In genomic region chr20:44056010-44056698, GRCh38 we compare ENCODE assay signal across 8 cellular contexts.
DNase-seq lines count a peak whose midpoint lies in the region; ATAC-seq and TF ChIP-seq lines count a peak whose summit lies in the region.

No MANE protein-coding gene starts in this region.

- intact Hi-C loops in mucosa of descending colon (cut with DNase I, micrococcal nuclease), result no loop called here

- H3K27ac Mint-ChIP-seq in HFFc6, result no peak overlapping the region

- H3K4me3 Mint-ChIP-seq in HFFc6, result no peak overlapping the region

- no peak for DNase-seq in HFFc6
- DNase-seq in T follicular helper cell (ENCODE audit: low read depth), result peak; percentile 56
- peak; percentile 46 for DNase-seq in central memory CD4-positive, alpha-beta T cell
- DNase-seq in mucosa of descending colon, result peak in 1 of 3 donors; percentile 44

- H3K4me1 Mint-ChIP-seq in HFFc6 (ENCODE audit: low read depth), result peaks cover 8% of the 10 kb centered on the region

- H3K27ac ChIP-seq in C4-2B, result no peak overlapping the region

- no peak overlapping the region for H3K4me3 ChIP-seq in mucosa of descending colon

- H3K27me3 Mint-ChIP-seq in HFFc6 (ENCODE audit: insufficient read depth), result peaks cover 1% of the 10 kb centered on the region

- peak; percentile 57 for ATAC-seq in mucosa of descending colon
- no peak for ATAC-seq in HG03135 (IDR thresholded peaks at IDR 0.05; ENCODE audit: unreplicated experiment)
- ATAC-seq in GM21737 (IDR thresholded peaks at IDR 0.05; ENCODE audit: unreplicated experiment), result no peak
- ATAC-seq in HG03432 (IDR thresholded peaks at IDR 0.05; ENCODE audit: unreplicated experiment), result no peak

- H3K4me1 ChIP-seq in mucosa of descending colon (ENCODE audit: low read depth), result no peaks in the 10 kb centered on the region

- no peaks in the 10 kb centered on the region for H3K9me3 ChIP-seq in mucosa of descending colon

- peak; percentile 51 for TF ChIP-seq CTCF in C4-2B (conservative IDR thresholded peaks at IDR 0.05)
- peak; percentile 53 for TF ChIP-seq CTCF in HFFc6 (IDR thresholded peaks at IDR 0.05)
- TF ChIP-seq CTCF in mucosa of descending colon (IDR thresholded peaks at IDR 0.05), result peak; percentile 17

- no peaks in the 10 kb centered on the region; the same call in 1 of the 2 replicates for H3K9me3 Mint-ChIP-seq in HFFc6

- H3K36me3 ChIP-seq in mucosa of descending colon (ENCODE audit: low read depth), result no peaks in the 10 kb centered on the region

- H3K36me3 Mint-ChIP-seq in HFFc6 (ENCODE audit: low read depth), result peaks cover 74% of the 10 kb centered on the region
